1 cellular context compared by ENCODE assay signal in the genomic region with DNA sequence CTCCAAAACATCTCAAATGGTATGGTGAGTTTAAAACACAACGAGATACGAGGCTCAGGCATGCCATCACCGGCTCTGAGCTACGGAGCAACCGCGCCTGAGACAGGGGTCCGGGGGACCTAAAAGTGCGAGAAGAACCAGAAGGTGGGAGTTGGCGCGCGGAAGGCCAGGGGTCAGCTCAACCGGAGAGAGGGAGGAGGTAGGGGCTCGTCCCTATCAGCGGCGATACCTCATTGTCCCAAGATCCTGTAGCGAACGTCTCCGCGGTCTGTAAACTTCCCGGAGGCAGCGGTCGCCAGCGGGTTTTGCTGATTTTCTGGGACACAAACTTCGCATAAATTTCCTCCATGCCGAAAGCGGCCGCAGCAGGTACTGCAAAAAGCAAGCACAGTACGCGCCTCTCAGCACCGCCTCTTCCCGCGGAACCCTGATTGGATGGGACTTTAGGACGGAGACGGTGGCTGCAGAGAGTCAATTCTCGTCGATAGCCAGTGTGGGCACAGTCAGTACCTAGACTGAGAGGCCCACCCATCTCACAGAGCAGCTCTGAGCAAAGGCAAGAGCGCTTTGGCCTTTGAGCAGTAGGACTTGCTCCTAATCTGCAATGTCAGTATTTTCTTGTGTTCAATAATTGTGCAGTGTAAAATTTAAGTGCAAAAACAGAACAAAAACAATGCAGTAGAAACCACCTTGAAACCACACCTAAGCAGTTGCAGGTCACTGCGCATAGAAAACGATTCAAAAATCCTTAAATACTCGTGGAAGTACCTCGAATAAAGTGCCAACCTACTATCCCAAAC.
TF ChIP-seq lines count a peak whose summit lies in the region.

A gene with protein sequence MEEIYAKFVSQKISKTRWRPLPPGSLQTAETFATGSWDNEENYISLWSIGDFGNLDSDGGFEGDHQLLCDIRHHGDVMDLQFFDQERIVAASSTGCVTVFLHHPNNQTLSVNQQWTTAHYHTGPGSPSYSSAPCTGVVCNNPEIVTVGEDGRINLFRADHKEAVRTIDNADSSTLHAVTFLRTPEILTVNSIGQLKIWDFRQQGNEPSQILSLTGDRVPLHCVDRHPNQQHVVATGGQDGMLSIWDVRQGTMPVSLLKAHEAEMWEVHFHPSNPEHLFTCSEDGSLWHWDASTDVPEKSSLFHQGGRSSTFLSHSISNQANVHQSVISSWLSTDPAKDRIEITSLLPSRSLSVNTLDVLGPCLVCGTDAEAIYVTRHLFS (minus strand): TSS at position 383 of the 800 bp plus-strand sequence. CDS start 34 bp downstream, at position 349.

TF ChIP-seq in K562, 482 proteins besides CTCF, POLR2A, EP300 and RAD21 (continued from another document and continues in another):
- TF ChIP-seq, protein P1, sequence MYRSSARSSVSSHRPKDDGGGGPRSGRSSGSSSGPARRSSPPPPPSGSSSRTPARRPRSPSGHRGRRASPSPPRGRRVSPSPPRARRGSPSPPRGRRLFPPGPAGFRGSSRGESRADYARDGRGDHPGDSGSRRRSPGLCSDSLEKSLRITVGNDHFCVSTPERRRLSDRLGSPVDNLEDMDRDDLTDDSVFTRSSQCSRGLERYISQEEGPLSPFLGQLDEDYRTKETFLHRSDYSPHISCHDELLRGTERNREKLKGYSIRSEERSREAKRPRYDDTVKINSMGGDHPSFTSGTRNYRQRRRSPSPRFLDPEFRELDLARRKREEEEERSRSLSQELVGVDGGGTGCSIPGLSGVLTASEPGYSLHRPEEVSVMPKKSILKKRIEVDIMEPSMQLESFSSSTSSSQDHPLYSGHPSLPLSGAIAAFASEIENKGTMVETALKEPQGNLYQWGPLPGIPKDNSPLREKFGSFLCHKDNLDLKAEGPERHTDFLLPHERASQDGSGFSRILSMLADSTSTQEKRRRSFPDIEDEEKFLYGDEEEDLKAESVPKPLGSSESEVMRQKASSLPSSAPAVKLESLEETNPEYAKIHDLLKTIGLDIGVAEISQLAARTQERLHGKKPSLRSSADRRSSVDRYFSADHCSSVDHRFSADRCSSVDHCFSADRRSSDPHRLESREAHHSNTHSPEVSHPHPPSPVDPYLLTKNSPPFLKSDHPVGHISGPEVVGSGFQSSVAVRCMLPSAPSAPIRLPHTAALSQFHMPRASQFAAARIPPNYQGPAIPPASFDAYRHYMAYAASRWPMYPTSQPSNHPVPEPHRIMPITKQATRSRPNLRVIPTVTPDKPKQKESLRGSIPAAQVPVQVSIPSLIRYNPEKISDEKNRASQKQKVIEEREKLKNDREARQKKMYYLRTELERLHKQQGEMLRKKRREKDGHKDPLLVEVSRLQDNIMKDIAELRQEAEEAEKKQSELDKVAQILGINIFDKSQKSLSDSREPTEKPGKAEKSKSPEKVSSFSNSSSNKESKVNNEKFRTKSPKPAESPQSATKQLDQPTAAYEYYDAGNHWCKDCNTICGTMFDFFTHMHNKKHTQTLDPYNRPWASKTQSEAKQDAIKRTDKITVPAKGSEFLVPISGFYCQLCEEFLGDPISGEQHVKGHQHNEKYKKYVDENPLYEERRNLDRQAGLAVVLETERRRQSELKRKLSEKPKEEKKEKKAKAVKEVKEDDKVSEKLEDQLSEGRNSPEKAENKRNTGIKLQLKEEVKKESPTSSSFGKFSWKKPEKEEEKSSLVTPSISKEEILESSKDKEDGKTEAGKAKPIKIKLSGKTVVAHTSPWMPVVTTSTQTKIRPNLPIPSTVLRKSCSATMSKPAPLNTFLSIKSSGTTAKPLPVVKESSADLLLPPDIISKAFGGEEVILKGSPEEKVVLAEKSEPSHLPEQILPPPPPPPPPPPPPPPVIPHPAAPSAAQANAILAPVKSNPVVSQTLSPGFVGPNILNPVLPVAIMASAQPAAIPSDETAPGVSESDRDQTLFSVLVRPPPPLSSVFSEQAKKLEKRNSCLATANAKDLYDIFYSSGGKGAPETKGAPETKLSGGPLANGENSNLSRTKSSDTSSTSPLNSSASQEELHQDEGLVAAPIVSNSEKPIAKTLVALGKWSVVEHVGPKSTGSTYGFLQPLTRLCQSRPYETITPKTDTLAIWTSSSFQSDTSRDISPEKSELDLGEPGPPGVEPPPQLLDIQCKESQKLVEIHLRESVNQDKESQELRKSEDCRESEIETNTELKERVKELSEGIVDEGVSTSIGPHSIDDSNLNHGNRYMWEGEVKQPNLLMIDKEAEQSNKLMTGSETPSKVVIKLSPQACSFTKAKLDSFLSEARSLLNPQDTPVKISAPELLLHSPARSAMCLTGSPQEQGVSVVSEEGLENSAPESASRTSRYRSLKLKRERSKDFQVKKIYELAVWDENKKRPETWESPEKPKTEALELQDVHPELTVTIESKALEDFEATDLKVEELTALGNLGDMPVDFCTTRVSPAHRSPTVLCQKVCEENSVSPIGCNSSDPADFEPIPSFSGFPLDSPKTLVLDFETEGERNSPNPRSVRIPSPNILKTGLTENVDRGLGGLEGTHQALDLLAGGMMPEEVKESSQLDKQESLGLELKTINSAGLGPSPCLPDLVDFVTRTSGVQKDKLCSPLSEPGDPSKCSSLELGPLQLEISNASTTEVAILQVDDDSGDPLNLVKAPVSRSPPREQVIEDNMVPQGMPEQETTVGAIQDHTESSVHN (IDR thresholded peaks at IDR 0.05; ENCODE audit: borderline replicate concordance in 1 of 2, low read depth in 1 of 2) = no peak
- no peak for TF ChIP-seq ZNF41 (CRISPR knock-in tag; conservative IDR thresholded peaks at IDR 0.05)
- peak; percentile 83 for TF ChIP-seq CXXC5 (CRISPR knock-in tag; IDR thresholded peaks at IDR 0.05)
- no peak; the same call in 1 of the 2 replicates for TF ChIP-seq ETV5 (CRISPR knock-in tag; IDR thresholded peaks at IDR 0.05; ENCODE audit: low read depth)
- TF ChIP-seq HMGN3 (IDR thresholded peaks at IDR 0.05; ENCODE audit: borderline replicate concordance, extremely low read depth, insufficient read length, low read depth, low read length) = no peak
- peak; percentile 63 for TF ChIP-seq NBN (IDR thresholded peaks at IDR 0.05; ENCODE audit: low read depth)
- TF ChIP-seq, protein P2, sequence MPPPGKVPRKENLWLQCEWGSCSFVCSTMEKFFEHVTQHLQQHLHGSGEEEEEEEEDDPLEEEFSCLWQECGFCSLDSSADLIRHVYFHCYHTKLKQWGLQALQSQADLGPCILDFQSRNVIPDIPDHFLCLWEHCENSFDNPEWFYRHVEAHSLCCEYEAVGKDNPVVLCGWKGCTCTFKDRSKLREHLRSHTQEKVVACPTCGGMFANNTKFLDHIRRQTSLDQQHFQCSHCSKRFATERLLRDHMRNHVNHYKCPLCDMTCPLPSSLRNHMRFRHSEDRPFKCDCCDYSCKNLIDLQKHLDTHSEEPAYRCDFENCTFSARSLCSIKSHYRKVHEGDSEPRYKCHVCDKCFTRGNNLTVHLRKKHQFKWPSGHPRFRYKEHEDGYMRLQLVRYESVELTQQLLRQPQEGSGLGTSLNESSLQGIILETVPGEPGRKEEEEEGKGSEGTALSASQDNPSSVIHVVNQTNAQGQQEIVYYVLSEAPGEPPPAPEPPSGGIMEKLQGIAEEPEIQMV (tag; conservative IDR thresholded peaks at IDR 0.05; ENCODE audit: low read depth) = 0 out of 2 replicates have a peak, but pooled peaks have one; percentile 13
- TF ChIP-seq ZC3H11A (IDR thresholded peaks at IDR 0.05; ENCODE audit: low read depth, low read length) = no peak
- TF ChIP-seq, protein P3, sequence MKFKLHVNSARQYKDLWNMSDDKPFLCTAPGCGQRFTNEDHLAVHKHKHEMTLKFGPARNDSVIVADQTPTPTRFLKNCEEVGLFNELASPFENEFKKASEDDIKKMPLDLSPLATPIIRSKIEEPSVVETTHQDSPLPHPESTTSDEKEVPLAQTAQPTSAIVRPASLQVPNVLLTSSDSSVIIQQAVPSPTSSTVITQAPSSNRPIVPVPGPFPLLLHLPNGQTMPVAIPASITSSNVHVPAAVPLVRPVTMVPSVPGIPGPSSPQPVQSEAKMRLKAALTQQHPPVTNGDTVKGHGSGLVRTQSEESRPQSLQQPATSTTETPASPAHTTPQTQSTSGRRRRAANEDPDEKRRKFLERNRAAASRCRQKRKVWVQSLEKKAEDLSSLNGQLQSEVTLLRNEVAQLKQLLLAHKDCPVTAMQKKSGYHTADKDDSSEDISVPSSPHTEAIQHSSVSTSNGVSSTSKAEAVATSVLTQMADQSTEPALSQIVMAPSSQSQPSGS (CRISPR knock-in tag; IDR thresholded peaks at IDR 0.05) = no peak
- TF ChIP-seq ZNF354B (CRISPR knock-in tag; IDR thresholded peaks at IDR 0.05) = no peak
- TF ChIP-seq, protein P4, sequence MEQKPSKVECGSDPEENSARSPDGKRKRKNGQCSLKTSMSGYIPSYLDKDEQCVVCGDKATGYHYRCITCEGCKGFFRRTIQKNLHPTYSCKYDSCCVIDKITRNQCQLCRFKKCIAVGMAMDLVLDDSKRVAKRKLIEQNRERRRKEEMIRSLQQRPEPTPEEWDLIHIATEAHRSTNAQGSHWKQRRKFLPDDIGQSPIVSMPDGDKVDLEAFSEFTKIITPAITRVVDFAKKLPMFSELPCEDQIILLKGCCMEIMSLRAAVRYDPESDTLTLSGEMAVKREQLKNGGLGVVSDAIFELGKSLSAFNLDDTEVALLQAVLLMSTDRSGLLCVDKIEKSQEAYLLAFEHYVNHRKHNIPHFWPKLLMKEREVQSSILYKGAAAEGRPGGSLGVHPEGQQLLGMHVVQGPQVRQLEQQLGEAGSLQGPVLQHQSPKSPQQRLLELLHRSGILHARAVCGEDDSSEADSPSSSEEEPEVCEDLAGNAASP (IDR thresholded peaks at IDR 0.05) = no peak
- TF ChIP-seq NFIX (CRISPR knock-in tag; IDR thresholded peaks at IDR 0.05; ENCODE audit: low read depth) = no peak
- peak; percentile 43 to 58; a peak in 2 of 4 replicates for TF ChIP-seq FOXK2 (conservative IDR thresholded peaks at IDR 0.05 in 1 of 2, IDR thresholded peaks at IDR 0.05 in 1 of 2; ENCODE audit: low read depth in 2 of 2)
- TF ChIP-seq ZNF589 (CRISPR knock-in tag; IDR thresholded peaks at IDR 0.05; ENCODE audit: low read depth) = no peak
- no peak for TF ChIP-seq SMARCC2 (IDR thresholded peaks at IDR 0.05; ENCODE audit: low read depth)
- no peak for TF ChIP-seq TCF7L2 (IDR thresholded peaks at IDR 0.05; ENCODE audit: low read depth, low read length)
- TF ChIP-seq, protein P5, sequence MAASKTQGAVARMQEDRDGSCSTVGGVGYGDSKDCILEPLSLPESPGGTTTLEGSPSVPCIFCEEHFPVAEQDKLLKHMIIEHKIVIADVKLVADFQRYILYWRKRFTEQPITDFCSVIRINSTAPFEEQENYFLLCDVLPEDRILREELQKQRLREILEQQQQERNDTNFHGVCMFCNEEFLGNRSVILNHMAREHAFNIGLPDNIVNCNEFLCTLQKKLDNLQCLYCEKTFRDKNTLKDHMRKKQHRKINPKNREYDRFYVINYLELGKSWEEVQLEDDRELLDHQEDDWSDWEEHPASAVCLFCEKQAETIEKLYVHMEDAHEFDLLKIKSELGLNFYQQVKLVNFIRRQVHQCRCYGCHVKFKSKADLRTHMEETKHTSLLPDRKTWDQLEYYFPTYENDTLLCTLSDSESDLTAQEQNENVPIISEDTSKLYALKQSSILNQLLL (CRISPR knock-in tag; IDR thresholded peaks at IDR 0.05; ENCODE audit: borderline replicate concordance) = no peak
- no peak for TF ChIP-seq NFIC (IDR thresholded peaks at IDR 0.05)
- TF ChIP-seq TRIM24 (IDR thresholded peaks at IDR 0.05) = no peak
- TF ChIP-seq, protein P6, sequence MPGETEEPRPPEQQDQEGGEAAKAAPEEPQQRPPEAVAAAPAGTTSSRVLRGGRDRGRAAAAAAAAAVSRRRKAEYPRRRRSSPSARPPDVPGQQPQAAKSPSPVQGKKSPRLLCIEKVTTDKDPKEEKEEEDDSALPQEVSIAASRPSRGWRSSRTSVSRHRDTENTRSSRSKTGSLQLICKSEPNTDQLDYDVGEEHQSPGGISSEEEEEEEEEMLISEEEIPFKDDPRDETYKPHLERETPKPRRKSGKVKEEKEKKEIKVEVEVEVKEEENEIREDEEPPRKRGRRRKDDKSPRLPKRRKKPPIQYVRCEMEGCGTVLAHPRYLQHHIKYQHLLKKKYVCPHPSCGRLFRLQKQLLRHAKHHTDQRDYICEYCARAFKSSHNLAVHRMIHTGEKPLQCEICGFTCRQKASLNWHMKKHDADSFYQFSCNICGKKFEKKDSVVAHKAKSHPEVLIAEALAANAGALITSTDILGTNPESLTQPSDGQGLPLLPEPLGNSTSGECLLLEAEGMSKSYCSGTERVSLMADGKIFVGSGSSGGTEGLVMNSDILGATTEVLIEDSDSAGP (CRISPR knock-in tag; IDR thresholded peaks at IDR 0.05) = no peak
- no peak for TF ChIP-seq KAT8 (IDR thresholded peaks at IDR 0.05; ENCODE audit: low read depth)
- TF ChIP-seq, protein P7, sequence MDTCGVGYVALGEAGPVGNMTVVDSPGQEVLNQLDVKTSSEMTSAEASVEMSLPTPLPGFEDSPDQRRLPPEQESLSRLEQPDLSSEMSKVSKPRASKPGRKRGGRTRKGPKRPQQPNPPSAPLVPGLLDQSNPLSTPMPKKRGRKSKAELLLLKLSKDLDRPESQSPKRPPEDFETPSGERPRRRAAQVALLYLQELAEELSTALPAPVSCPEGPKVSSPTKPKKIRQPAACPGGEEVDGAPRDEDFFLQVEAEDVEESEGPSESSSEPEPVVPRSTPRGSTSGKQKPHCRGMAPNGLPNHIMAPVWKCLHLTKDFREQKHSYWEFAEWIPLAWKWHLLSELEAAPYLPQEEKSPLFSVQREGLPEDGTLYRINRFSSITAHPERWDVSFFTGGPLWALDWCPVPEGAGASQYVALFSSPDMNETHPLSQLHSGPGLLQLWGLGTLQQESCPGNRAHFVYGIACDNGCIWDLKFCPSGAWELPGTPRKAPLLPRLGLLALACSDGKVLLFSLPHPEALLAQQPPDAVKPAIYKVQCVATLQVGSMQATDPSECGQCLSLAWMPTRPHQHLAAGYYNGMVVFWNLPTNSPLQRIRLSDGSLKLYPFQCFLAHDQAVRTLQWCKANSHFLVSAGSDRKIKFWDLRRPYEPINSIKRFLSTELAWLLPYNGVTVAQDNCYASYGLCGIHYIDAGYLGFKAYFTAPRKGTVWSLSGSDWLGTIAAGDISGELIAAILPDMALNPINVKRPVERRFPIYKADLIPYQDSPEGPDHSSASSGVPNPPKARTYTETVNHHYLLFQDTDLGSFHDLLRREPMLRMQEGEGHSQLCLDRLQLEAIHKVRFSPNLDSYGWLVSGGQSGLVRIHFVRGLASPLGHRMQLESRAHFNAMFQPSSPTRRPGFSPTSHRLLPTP (IDR thresholded peaks at IDR 0.05; ENCODE audit: borderline replicate concordance, extremely low read depth, insufficient read length) = no peak
- no peak for TF ChIP-seq ZNF175 (CRISPR knock-in tag; IDR thresholded peaks at IDR 0.05; ENCODE audit: low read depth)
- no peak for TF ChIP-seq ATF1 (CRISPR knock-in tag; IDR thresholded peaks at IDR 0.05)
- TF ChIP-seq ATF1 (tag; IDR thresholded peaks at IDR 0.05) = peak; percentile 86
